Comparison of ENCODE assay signal across 1 cellular context in the genomic region with DNA sequence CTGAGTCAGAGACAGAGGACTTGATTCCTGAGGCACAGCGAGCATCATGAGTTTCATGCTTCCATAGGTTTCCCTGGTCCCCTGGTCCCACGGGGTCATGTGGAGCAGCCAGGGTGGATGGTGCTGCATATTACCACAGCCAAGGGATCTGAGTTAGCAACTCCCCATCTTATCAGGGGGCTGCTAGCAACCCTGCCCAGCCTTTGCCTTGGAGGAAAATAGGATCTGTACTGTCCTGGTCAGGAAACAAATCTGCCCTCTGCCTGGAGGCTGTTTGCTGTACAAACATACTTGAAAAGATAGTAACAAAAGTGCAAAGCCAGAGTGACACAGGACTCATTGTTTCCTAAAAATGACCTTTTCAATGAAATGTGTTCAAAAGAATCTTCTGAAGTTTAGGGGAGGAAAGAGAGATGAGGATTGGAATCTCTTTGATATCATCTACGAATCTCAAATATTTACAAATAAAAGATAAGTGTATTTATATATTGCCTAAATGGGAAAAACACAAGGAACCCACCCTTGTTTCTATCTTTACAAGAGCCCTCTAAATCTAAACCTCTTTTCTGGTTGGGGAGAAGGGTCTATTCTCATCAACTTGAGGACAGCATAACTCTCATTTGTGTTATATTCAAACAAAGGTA.
TF ChIP-seq lines count a peak whose summit lies in the region.

No MANE protein-coding gene starts in this region.

TF ChIP-seq in HepG2, 621 proteins besides CTCF, POLR2A, EP300 and RAD21 (continued from another document and continues in another):
- TF ChIP-seq, protein P1, sequence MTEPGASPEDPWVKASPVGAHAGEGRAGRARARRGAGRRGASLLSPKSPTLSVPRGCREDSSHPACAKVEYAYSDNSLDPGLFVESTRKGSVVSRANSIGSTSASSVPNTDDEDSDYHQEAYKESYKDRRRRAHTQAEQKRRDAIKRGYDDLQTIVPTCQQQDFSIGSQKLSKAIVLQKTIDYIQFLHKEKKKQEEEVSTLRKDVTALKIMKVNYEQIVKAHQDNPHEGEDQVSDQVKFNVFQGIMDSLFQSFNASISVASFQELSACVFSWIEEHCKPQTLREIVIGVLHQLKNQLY (CRISPR knock-in tag; IDR thresholded peaks at IDR 0.05), result no peak; the same call in 1 of the 2 replicates
- TF ChIP-seq ZBTB21 (CRISPR knock-in tag; IDR thresholded peaks at IDR 0.05) (no peak), ZNF501 (CRISPR knock-in tag; IDR thresholded peaks at IDR 0.05) (peak; percentile 55; the same call in 1 of the 2 replicates), ZNF747 (CRISPR knock-in tag; IDR thresholded peaks at IDR 0.05; ENCODE audit: borderline replicate concordance) (0 out of 2 replicates have a peak, but pooled peaks have one; percentile 43), GATA4 (IDR thresholded peaks at IDR 0.05; ENCODE audit: borderline replicate concordance, low read depth) (peak; percentile 97), ZNF563 (CRISPR knock-in tag; IDR thresholded peaks at IDR 0.05) (no peak), PAX8 (CRISPR knock-in tag; IDR thresholded peaks at IDR 0.05; ENCODE audit: borderline replicate concordance) (no peak), MLLT10 (CRISPR knock-in tag; IDR thresholded peaks at IDR 0.05) (no peak), ZNF615 (CRISPR knock-in tag; IDR thresholded peaks at IDR 0.05; ENCODE audit: borderline replicate concordance) (no peak), SRF (IDR thresholded peaks at IDR 0.05; ENCODE audit: low read depth, low read length) (no peak), ZNF34 (CRISPR knock-in tag; IDR thresholded peaks at IDR 0.05; ENCODE audit: borderline replicate concordance) (peak; percentile 42; the same call in 1 of the 2 replicates), TCF12 (IDR thresholded peaks at IDR 0.05) (no peak), TCF12 (CRISPR knock-in tag; IDR thresholded peaks at IDR 0.05) (no peak; the same call in 1 of the 2 replicates), ZNF768 (CRISPR knock-in tag; IDR thresholded peaks at IDR 0.05) (peak; percentile 49; the same call in 1 of the 2 replicates), SP1 (IDR thresholded peaks at IDR 0.05) (no peak), SP1 (CRISPR knock-in tag; IDR thresholded peaks at IDR 0.05) (no peak), ZNF329 (CRISPR knock-in tag; IDR thresholded peaks at IDR 0.05; ENCODE audit: low read depth) (no peak), ZNF557 (CRISPR knock-in tag; IDR thresholded peaks at IDR 0.05) (no peak), TP53 (CRISPR knock-in tag; conservative IDR thresholded peaks at IDR 0.05) (no peak), ZNF24 (IDR thresholded peaks at IDR 0.05) (no peak), SNAI1 (CRISPR knock-in tag; IDR thresholded peaks at IDR 0.05; ENCODE audit: borderline replicate concordance) (no peak), ZFY (CRISPR knock-in tag; IDR thresholded peaks at IDR 0.05) (no peak), IRF2 (CRISPR knock-in tag; IDR thresholded peaks at IDR 0.05) (peak; percentile 75), HOXD1 (CRISPR knock-in tag; IDR thresholded peaks at IDR 0.05) (no peak), PRPF4 (IDR thresholded peaks at IDR 0.05; ENCODE audit: low read depth, low read length, poor library complexity, severe bottlenecking) (no peak), ZFP62 (CRISPR knock-in tag; IDR thresholded peaks at IDR 0.05) (no peak), PITX1 (CRISPR knock-in tag; IDR thresholded peaks at IDR 0.05) (peak; percentile 91), ZNF652 (CRISPR knock-in tag; IDR thresholded peaks at IDR 0.05; ENCODE audit: borderline replicate concordance, low read depth) (no peak), JUND (CRISPR knock-in tag; IDR thresholded peaks at IDR 0.05) (no peak), ZNF83 (CRISPR knock-in tag; IDR thresholded peaks at IDR 0.05; ENCODE audit: borderline replicate concordance) (no peak), KAT8 (CRISPR knock-in tag; IDR thresholded peaks at IDR 0.05) (peak; percentile 80), PCBP1 (IDR thresholded peaks at IDR 0.05; ENCODE audit: borderline replicate concordance, low read depth, low read length) (no peak), ZNF343 (CRISPR knock-in tag; IDR thresholded peaks at IDR 0.05) (no peak)
- TF ChIP-seq, protein P2, sequence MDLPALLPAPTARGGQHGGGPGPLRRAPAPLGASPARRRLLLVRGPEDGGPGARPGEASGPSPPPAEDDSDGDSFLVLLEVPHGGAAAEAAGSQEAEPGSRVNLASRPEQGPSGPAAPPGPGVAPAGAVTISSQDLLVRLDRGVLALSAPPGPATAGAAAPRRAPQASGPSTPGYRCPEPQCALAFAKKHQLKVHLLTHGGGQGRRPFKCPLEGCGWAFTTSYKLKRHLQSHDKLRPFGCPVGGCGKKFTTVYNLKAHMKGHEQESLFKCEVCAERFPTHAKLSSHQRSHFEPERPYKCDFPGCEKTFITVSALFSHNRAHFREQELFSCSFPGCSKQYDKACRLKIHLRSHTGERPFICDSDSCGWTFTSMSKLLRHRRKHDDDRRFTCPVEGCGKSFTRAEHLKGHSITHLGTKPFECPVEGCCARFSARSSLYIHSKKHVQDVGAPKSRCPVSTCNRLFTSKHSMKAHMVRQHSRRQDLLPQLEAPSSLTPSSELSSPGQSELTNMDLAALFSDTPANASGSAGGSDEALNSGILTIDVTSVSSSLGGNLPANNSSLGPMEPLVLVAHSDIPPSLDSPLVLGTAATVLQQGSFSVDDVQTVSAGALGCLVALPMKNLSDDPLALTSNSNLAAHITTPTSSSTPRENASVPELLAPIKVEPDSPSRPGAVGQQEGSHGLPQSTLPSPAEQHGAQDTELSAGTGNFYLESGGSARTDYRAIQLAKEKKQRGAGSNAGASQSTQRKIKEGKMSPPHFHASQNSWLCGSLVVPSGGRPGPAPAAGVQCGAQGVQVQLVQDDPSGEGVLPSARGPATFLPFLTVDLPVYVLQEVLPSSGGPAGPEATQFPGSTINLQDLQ (CRISPR knock-in tag; IDR thresholded peaks at IDR 0.05), result no peak
- TF ChIP-seq, protein P3, sequence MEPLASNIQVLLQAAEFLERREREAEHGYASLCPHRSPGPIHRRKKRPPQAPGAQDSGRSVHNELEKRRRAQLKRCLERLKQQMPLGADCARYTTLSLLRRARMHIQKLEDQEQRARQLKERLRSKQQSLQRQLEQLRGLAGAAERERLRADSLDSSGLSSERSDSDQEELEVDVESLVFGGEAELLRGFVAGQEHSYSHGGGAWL (CRISPR knock-in tag; IDR thresholded peaks at IDR 0.05), result no peak
- TF ChIP-seq, protein P4, sequence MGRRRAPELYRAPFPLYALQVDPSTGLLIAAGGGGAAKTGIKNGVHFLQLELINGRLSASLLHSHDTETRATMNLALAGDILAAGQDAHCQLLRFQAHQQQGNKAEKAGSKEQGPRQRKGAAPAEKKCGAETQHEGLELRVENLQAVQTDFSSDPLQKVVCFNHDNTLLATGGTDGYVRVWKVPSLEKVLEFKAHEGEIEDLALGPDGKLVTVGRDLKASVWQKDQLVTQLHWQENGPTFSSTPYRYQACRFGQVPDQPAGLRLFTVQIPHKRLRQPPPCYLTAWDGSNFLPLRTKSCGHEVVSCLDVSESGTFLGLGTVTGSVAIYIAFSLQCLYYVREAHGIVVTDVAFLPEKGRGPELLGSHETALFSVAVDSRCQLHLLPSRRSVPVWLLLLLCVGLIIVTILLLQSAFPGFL (CRISPR knock-in tag; IDR thresholded peaks at IDR 0.05), result no peak
- TF ChIP-seq, protein P5, sequence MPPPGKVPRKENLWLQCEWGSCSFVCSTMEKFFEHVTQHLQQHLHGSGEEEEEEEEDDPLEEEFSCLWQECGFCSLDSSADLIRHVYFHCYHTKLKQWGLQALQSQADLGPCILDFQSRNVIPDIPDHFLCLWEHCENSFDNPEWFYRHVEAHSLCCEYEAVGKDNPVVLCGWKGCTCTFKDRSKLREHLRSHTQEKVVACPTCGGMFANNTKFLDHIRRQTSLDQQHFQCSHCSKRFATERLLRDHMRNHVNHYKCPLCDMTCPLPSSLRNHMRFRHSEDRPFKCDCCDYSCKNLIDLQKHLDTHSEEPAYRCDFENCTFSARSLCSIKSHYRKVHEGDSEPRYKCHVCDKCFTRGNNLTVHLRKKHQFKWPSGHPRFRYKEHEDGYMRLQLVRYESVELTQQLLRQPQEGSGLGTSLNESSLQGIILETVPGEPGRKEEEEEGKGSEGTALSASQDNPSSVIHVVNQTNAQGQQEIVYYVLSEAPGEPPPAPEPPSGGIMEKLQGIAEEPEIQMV (CRISPR knock-in tag; IDR thresholded peaks at IDR 0.05; ENCODE audit: low read depth), result no peak
- TF ChIP-seq, protein P6, sequence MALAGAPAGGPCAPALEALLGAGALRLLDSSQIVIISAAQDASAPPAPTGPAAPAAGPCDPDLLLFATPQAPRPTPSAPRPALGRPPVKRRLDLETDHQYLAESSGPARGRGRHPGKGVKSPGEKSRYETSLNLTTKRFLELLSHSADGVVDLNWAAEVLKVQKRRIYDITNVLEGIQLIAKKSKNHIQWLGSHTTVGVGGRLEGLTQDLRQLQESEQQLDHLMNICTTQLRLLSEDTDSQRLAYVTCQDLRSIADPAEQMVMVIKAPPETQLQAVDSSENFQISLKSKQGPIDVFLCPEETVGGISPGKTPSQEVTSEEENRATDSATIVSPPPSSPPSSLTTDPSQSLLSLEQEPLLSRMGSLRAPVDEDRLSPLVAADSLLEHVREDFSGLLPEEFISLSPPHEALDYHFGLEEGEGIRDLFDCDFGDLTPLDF (CRISPR knock-in tag; IDR thresholded peaks at IDR 0.05), result no peak
- TF ChIP-seq, protein P7, sequence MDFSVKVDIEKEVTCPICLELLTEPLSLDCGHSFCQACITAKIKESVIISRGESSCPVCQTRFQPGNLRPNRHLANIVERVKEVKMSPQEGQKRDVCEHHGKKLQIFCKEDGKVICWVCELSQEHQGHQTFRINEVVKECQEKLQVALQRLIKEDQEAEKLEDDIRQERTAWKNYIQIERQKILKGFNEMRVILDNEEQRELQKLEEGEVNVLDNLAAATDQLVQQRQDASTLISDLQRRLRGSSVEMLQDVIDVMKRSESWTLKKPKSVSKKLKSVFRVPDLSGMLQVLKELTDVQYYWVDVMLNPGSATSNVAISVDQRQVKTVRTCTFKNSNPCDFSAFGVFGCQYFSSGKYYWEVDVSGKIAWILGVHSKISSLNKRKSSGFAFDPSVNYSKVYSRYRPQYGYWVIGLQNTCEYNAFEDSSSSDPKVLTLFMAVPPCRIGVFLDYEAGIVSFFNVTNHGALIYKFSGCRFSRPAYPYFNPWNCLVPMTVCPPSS (IDR thresholded peaks at IDR 0.05), result no peak
- TF ChIP-seq, protein P8, sequence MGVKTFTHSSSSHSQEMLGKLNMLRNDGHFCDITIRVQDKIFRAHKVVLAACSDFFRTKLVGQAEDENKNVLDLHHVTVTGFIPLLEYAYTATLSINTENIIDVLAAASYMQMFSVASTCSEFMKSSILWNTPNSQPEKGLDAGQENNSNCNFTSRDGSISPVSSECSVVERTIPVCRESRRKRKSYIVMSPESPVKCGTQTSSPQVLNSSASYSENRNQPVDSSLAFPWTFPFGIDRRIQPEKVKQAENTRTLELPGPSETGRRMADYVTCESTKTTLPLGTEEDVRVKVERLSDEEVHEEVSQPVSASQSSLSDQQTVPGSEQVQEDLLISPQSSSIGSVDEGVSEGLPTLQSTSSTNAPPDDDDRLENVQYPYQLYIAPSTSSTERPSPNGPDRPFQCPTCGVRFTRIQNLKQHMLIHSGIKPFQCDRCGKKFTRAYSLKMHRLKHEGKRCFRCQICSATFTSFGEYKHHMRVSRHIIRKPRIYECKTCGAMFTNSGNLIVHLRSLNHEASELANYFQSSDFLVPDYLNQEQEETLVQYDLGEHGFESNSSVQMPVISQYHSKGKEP (CRISPR knock-in tag; IDR thresholded peaks at IDR 0.05), result no peak
- TF ChIP-seq, protein P9, sequence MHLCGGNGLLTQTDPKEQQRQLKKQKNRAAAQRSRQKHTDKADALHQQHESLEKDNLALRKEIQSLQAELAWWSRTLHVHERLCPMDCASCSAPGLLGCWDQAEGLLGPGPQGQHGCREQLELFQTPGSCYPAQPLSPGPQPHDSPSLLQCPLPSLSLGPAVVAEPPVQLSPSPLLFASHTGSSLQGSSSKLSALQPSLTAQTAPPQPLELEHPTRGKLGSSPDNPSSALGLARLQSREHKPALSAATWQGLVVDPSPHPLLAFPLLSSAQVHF (CRISPR knock-in tag; IDR thresholded peaks at IDR 0.05), result no peak
- TF ChIP-seq, protein P10, sequence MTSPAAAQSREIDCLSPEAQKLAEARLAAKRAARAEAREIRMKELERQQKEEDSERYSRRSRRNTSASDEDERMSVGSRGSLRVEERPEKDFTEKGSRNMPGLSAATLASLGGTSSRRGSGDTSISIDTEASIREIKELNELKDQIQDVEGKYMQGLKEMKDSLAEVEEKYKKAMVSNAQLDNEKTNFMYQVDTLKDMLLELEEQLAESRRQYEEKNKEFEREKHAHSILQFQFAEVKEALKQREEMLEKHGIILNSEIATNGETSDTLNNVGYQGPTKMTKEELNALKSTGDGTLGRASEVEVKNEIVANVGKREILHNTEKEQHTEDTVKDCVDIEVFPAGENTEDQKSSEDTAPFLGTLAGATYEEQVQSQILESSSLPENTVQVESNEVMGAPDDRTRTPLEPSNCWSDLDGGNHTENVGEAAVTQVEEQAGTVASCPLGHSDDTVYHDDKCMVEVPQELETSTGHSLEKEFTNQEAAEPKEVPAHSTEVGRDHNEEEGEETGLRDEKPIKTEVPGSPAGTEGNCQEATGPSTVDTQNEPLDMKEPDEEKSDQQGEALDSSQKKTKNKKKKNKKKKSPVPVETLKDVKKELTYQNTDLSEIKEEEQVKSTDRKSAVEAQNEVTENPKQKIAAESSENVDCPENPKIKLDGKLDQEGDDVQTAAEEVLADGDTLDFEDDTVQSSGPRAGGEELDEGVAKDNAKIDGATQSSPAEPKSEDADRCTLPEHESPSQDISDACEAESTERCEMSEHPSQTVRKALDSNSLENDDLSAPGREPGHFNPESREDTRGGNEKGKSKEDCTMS (CRISPR knock-in tag; conservative IDR thresholded peaks at IDR 0.05), result no peak
- TF ChIP-seq, protein P11, sequence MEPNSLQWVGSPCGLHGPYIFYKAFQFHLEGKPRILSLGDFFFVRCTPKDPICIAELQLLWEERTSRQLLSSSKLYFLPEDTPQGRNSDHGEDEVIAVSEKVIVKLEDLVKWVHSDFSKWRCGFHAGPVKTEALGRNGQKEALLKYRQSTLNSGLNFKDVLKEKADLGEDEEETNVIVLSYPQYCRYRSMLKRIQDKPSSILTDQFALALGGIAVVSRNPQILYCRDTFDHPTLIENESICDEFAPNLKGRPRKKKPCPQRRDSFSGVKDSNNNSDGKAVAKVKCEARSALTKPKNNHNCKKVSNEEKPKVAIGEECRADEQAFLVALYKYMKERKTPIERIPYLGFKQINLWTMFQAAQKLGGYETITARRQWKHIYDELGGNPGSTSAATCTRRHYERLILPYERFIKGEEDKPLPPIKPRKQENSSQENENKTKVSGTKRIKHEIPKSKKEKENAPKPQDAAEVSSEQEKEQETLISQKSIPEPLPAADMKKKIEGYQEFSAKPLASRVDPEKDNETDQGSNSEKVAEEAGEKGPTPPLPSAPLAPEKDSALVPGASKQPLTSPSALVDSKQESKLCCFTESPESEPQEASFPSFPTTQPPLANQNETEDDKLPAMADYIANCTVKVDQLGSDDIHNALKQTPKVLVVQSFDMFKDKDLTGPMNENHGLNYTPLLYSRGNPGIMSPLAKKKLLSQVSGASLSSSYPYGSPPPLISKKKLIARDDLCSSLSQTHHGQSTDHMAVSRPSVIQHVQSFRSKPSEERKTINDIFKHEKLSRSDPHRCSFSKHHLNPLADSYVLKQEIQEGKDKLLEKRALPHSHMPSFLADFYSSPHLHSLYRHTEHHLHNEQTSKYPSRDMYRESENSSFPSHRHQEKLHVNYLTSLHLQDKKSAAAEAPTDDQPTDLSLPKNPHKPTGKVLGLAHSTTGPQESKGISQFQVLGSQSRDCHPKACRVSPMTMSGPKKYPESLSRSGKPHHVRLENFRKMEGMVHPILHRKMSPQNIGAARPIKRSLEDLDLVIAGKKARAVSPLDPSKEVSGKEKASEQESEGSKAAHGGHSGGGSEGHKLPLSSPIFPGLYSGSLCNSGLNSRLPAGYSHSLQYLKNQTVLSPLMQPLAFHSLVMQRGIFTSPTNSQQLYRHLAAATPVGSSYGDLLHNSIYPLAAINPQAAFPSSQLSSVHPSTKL (CRISPR knock-in tag; IDR thresholded peaks at IDR 0.05), result peak; percentile 96
